Comparison of ENCODE assay signal across 1 cellular context in genomic region chr7:137968339-137968738, GRCh38.
TF ChIP-seq lines count a peak whose summit lies in the region.

No MANE protein-coding gene starts in this region.

TF ChIP-seq in HepG2, 621 proteins besides CTCF, POLR2A, EP300 and RAD21:
- peak; percentile 28; the same call in 1 of the 2 replicates for TF ChIP-seq ZMYM3 (CRISPR knock-in tag; IDR thresholded peaks at IDR 0.05)
